Comparison of ENCODE assay signal across 8 cellular contexts in genomic region chr12:29241821-29242591, GRCh38.
A peak's percentile ranks its signal among the peaks of the same experiment; 100 is the strongest.
DNase-seq lines count a peak whose midpoint lies in the region; ATAC-seq, FAIRE-seq and TF ChIP-seq lines count a peak whose summit lies in the region.

No MANE protein-coding gene starts in this region.

- H3K4me1 ChIP-seq in HUES48 (ENCODE audit: control insufficient read depth, insufficient read depth, low read length) = peaks cover 27% of the 10 kb centered on the region
- H3K4me1 ChIP-seq in right atrium auricular region = peaks cover 0 to 16% of the 10 kb centered on the region in 2 donors
- peaks cover 0 to 22% (median 16%) of the 10 kb centered on the region in 4 donors for H3K4me1 ChIP-seq in sigmoid colon

- DNase-seq in GM12891 (ENCODE audit: insufficient read length, low spot score) (no peak), right atrium auricular region (ENCODE audit: low spot score) (peak; percentile 72), sigmoid colon (no peak), NCI-H187 (lab: John Stamatoyannopoulos, UW) (no peak), RPMI8226 (no peak)

- WGBS in adipose tissue, 3 donors = 23 to 39% (median 27%) methylated on average over 7 of the region's 7 CpGs
- 9 to 47% methylated on average over 7 of the region's 7 CpGs for WGBS in sigmoid colon, 2 donors

- H3K9ac ChIP-seq in HUES48 (ENCODE audit: low read depth, low read length) = no peak overlapping the region

- H3K36me3 ChIP-seq in HUES48 (ENCODE audit: control insufficient read depth, insufficient read depth, low read length) (no peaks in the 10 kb centered on the region), right atrium auricular region (no peaks in the 10 kb centered on the region), sigmoid colon (no peaks in the 10 kb centered on the region)

- no peak for TF ChIP-seq CTCF in right atrium auricular region (IDR thresholded peaks at IDR 0.05)
- peak in 1 of 4 experiments; percentile 19 for TF ChIP-seq CTCF in sigmoid colon (IDR thresholded peaks at IDR 0.05)

- H3K4me3 ChIP-seq in HUES48 (ENCODE audit: low read depth, low read length) (no peak overlapping the region), right atrium auricular region (no peak overlapping the region), sigmoid colon (no peak overlapping the region)

- TF ChIP-seq POLR2A in GM12891 (IDR thresholded peaks at IDR 0.05; ENCODE audit: low read depth, low read length) (no peak), sigmoid colon (IDR thresholded peaks at IDR 0.05) (no peak)

- intact Hi-C loops in sigmoid colon (cut with DNase I) = no loop called here

- ATAC-seq in GM21619 (IDR thresholded peaks at IDR 0.05; ENCODE audit: unreplicated experiment) = peak; percentile 74

- FAIRE-seq in GM12891 (lab: Jason Lieb, UNC) = peak; percentile 70

- no peak for TF ChIP-seq EP300 in sigmoid colon (IDR thresholded peaks at IDR 0.05)

- H3K27me3 ChIP-seq in HUES48 (ENCODE audit: control insufficient read depth, insufficient read depth, low read length) (no peaks in the 10 kb centered on the region), right atrium auricular region (no peaks in the 10 kb centered on the region), sigmoid colon (no peaks in the 10 kb centered on the region)

- no peaks in the 10 kb centered on the region for H3K9me3 ChIP-seq in HUES48 (ENCODE audit: control insufficient read depth, insufficient read depth, low read length)
- no peaks in the 10 kb centered on the region for H3K9me3 ChIP-seq in right atrium auricular region
- H3K9me3 ChIP-seq in sigmoid colon = no peaks in the 10 kb centered on the region

- peak overlapping the region; percentile 0 for H3K27ac ChIP-seq in HUES48 (ENCODE audit: low read depth, low read length)
- H3K27ac ChIP-seq in adipose tissue (ENCODE audit: low read depth, low read length) = peak overlapping the region; percentile 43
- peak overlapping the region; percentile 47 to 65 for H3K27ac ChIP-seq in right atrium auricular region
- H3K27ac ChIP-seq in sigmoid colon = peak overlapping the region; percentile 61 to 77 (median 63)

TF ChIP-seq in GM12891, 5 proteins besides CTCF, POLR2A, EP300 and RAD21:
- TF ChIP-seq POLR2AphosphoS5 (IDR thresholded peaks at IDR 0.05; ENCODE audit: low read depth, low read length) (no peak), SPI1 (IDR thresholded peaks at IDR 0.05; ENCODE audit: low read depth, low read length) (peak; percentile 37; the same call in 1 of the 2 replicates)

Comparison
In these comparisons a context has a peak if more than half of its experiments do, and no peak if none do; other contexts are left out.
1. H3K27ac ChIP-seq: peak in every context shown above with its lines; median percentile 63 in sigmoid colon; 56 in right atrium auricular region; 43 in adipose tissue; 0 in HUES48.